ENCODE assay signal across 8 cellular contexts in the genomic region with DNA sequence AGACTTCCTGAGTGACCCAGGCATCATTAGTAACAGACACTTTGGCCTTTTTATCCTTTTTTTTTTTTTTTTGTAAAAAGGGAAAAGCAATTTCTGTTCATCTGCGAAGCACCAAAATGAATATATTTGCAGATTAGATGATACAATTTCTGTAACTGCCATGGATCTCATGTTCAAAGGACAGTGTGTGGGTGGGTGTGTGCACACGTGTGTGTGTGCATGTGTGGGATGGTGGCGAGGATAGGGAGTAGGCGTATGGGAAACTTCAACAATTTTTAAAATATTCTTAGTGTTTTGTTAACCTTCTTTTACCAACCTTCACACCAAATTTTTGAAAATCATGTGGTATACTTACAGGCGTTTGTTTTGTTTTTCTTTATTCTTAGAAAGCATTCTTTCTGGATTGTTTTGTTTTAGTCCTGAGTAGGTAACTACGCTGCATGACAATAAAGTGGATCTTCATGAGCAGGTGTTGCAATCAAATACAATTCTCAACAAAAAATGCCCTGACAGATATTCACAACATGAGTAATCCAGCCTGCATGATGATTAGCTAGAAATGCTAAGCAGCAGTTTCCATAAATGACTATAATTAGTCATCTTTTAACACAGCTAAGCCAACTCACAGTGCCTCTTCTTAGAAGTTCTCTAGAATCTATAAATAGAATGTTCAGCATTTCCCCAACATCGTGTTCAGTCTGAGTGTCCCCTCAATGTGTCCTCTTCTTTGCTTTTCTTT. TPM values are rescaled to one million over a fixed set of nuclear protein-coding genes. Genes with fewer than 3 reads are reported as not detected.
DNase-seq lines count a peak whose midpoint lies in the region; ATAC-seq and TF ChIP-seq lines count a peak whose summit lies in the region.

No MANE protein-coding gene starts in this region.

- H3K9me3 ChIP-seq in thoracic aorta = no peaks in the 10 kb centered on the region
- no peaks in the 10 kb centered on the region for H3K9me3 ChIP-seq in testis

- H3K36me3 ChIP-seq in thoracic aorta (no peaks in the 10 kb centered on the region), testis (ENCODE audit: low read depth, missing control alignments) (no peaks in the 10 kb centered on the region)

- TF ChIP-seq CTCF in thoracic aorta (IDR thresholded peaks at IDR 0.05) (no peak), testis (IDR thresholded peaks at IDR 0.05) (no peak)

- intact Hi-C loops in testis (cut with DNase I; ENCODE audit: low total_unique reads) = no loop called here

- ATAC-seq in GM19438 (IDR thresholded peaks at IDR 0.05; ENCODE audit: low read depth, unreplicated experiment) (peak; percentile 57), thoracic aorta (ENCODE audit: insufficient number of reproducible peaks, low FRiP score, low read depth) (peak; percentile 17), GM19023 (IDR thresholded peaks at IDR 0.05; ENCODE audit: unreplicated experiment) (no peak)

- H3K27me3 ChIP-seq in thoracic aorta (replicated peaks; ENCODE audit: insufficient read depth) (no peaks in the 10 kb centered on the region), testis (no peaks in the 10 kb centered on the region)

- H3K27ac ChIP-seq in thoracic aorta (no peak overlapping the region), testis (no peak overlapping the region)

- 74 to 75% methylated on average over 7 of the region's 7 CpGs for WGBS in testis, 2 donors

- peaks cover 16 to 45% of the 10 kb centered on the region in 2 donors for H3K4me1 ChIP-seq in thoracic aorta (ENCODE audit: control insufficient read depth in 1 of 2, low read depth in 2 of 2)
- H3K4me1 ChIP-seq in testis = peaks cover 13% of the 10 kb centered on the region

- no peak overlapping the region for H3K4me3 ChIP-seq in thoracic aorta
- no peak overlapping the region for H3K4me3 ChIP-seq in testis

- DNase-seq in COLO829 (ENCODE audit: low spot score) = peak; percentile 41
- peak; percentile 76 for DNase-seq in HT1080 (ENCODE audit: low read depth)
- peak; percentile 18 to 53 for DNase-seq in dermis microvascular lymphatic vessel endothelial cell (ENCODE audit: low read depth in 2 of 2)
- DNase-seq in thoracic aorta (ENCODE audit: low spot score) = no peak
- no peak for DNase-seq in ureter (ENCODE audit: low spot score)
- no peak for DNase-seq in testis

- no peak for TF ChIP-seq POLR2A in testis (IDR thresholded peaks at IDR 0.05)

RNA-seq across cellular contexts. Expression of a gene that starts 53.5 kb away (rescaled TPM):
- 3.2 and 3.4 TPM in 2 replicates for total RNA-seq in HT1080 (2014; rRNA removed; shearing (Covaris generic))
- 2.4 and 3.4 TPM in 2 replicates for polyA plus RNA-seq in HT1080 (2015; cell fraction: cytosol; rRNA removed)
- 2.7 and 3.1 TPM in 2 replicates for polyA plus RNA-seq in HT1080 (2015; cell fraction: nucleus; rRNA removed)
- total RNA-seq in dermis microvascular lymphatic vessel endothelial cell (1.3 and 2.3 TPM in 2 replicates), thoracic aorta (1 to 10 TPM; 3.7 to 7.4 TPM), ureter (10.7 TPM), testis (10 to 100 TPM; 22.8 to 31.6 TPM)
- 34.9 TPM for polyA plus RNA-seq in testis (ENCODE audit: insufficient read depth, low read depth, low replicate concordance)

Comparison
In these comparisons a context has a peak if more than half of its experiments do, and no peak if none do; other contexts are left out.
1. DNase-seq: peak in COLO829 (single experiment), HT1080 (single experiment) and dermis microvascular lymphatic vessel endothelial cell (2 of 2); none in thoracic aorta (single experiment), ureter (single experiment) and testis (single experiment).